ENCODE assay signal across 14 cellular contexts in genomic region chr9:130213898-130214761, GRCh38. TPM values are rescaled to one million over a fixed set of nuclear protein-coding genes. Genes with fewer than 3 reads are reported as not detected.
A peak's percentile ranks its signal among the peaks of the same experiment; 100 is the strongest.
DNase-seq lines count a peak whose midpoint lies in the region; ATAC-seq and TF ChIP-seq lines count a peak whose summit lies in the region.
"Had no signal": no experiment of that assay in that cellular context is flagged by ENCODE, and none has a peak within 500 bp of the region (broad histone marks: within the 10 kb centered on the region; RNA-seq: fewer than 3 reads in every experiment).

No MANE protein-coding gene starts in this region.

- no peaks in the 10 kb centered on the region for H3K36me3 ChIP-seq in ectodermal cell (ENCODE audit: control insufficient read depth, insufficient read depth, low read length)

- H3K36me3 Mint-ChIP-seq in nephron (ENCODE audit: low read depth) = peaks cover 7% of the 10 kb centered on the region
- no peaks in the 10 kb centered on the region for H3K36me3 Mint-ChIP-seq in activated naive CD4-positive, alpha-beta T cell treated with anti-CD3 and anti-CD28 coated beads, Interleukin-2, amount 50 U/mL, for 72 hours
- H3K36me3 Mint-ChIP-seq: memory B cell had no signal

- peak; percentile 42 for DNase-seq in Caki2 (ENCODE audit: low read depth)
- DNase-seq in NCI-H2171 (lab: John Stamatoyannopoulos, UW) = peak; percentile 77
- DNase-seq in SIG-M5 (lab: John Stamatoyannopoulos, UW) = no peak
- no peak for DNase-seq in activated naive CD4-positive, alpha-beta T cell treated with anti-CD3 and anti-CD28 coated beads, Interleukin-2, amount 50 U/mL, for 72 hours (ENCODE audit: low spot score in 2 of 2)
- no peak for DNase-seq in midbrain (lab: John Stamatoyannopoulos, UW)
- DNase-seq in pons (ENCODE audit: low spot score) = no peak
- DNase-seq: cortex of kidney had no signal

- WGBS in ectodermal cell, 2 experiments = 59 to 63% methylated on average over 19 of the region's 19 CpGs

- H3K4me1 ChIP-seq in ectodermal cell (ENCODE audit: control insufficient read depth, insufficient read depth, low read length) = peaks cover 12% of the 10 kb centered on the region
- H3K4me1 ChIP-seq: SJSA1 had no signal

- TF ChIP-seq CTCF in nephron (IDR thresholded peaks at IDR 0.05; ENCODE audit: unreplicated experiment in 3 of 3) = no peak

- peak overlapping the region; percentile 69 to 77 (median 74) for H3K27ac Mint-ChIP-seq in nephron
- no peak overlapping the region for H3K27ac Mint-ChIP-seq in activated naive CD4-positive, alpha-beta T cell treated with anti-CD3 and anti-CD28 coated beads, Interleukin-2, amount 50 U/mL, for 72 hours
- H3K27ac Mint-ChIP-seq: activated naive CD8-positive, alpha-beta T cell; memory B cell had no signal

- H3K9me3 ChIP-seq in ectodermal cell (ENCODE audit: control insufficient read depth, low read length) = no peaks in the 10 kb centered on the region
- H3K9me3 ChIP-seq: SJSA1, suprapubic skin had no signal

- no peak for ATAC-seq in activated naive CD4-positive, alpha-beta T cell treated with anti-CD3 and anti-CD28 coated beads, Interleukin-2, amount 50 U/mL, for 72 hours

- in situ Hi-C loops in Caki2 (cut with HindIII; ENCODE audit: low pct_unique_long_range_greater_than_20kb, low sequenced_read_pairs) = no loop called here

- H3K27me3 Mint-ChIP-seq in nephron (ENCODE audit: low read depth) = no peaks in the 10 kb centered on the region
- H3K27me3 Mint-ChIP-seq: activated naive CD8-positive, alpha-beta T cell had no signal

- no peak overlapping the region for H3K4me3 ChIP-seq in ectodermal cell (ENCODE audit: insufficient read depth, low read depth, low read length)
- H3K4me3 ChIP-seq: SJSA1, suprapubic skin had no signal

- no peaks in the 10 kb centered on the region for H3K27me3 ChIP-seq in ectodermal cell (ENCODE audit: control insufficient read depth, insufficient read depth, low read length, poor library complexity, severe bottlenecking)
- H3K27me3 ChIP-seq: SJSA1, suprapubic skin had no signal

- H3K4me3 Mint-ChIP-seq in nephron = peak overlapping the region; percentile 3 to 22 (median 10)
- H3K4me3 Mint-ChIP-seq: activated naive CD8-positive, alpha-beta T cell; memory B cell had no signal

- no peaks in the 10 kb centered on the region for H3K9me3 Mint-ChIP-seq in nephron
- H3K9me3 Mint-ChIP-seq in activated naive CD4-positive, alpha-beta T cell treated with anti-CD3 and anti-CD28 coated beads, Interleukin-2, amount 50 U/mL, for 72 hours = no peaks in the 10 kb centered on the region
- H3K9me3 Mint-ChIP-seq: memory B cell had no signal

- peaks cover 36% of the 10 kb centered on the region for H3K4me1 Mint-ChIP-seq in nephron
- H3K4me1 Mint-ChIP-seq: memory B cell had no signal

- peak overlapping the region; percentile 69 for H3K27ac ChIP-seq in ectodermal cell (ENCODE audit: insufficient read depth, low read depth, low read length, poor library complexity, severe bottlenecking)
- H3K27ac ChIP-seq: SJSA1, suprapubic skin had no signal

RNA-seq across cellular contexts. Expression of gene NCS1, which starts 41.9 kb away (rescaled TPM):
- total RNA-seq in Caki2 (2014; rRNA removed; shearing (Covaris generic); ENCODE audit: low replicate concordance) = 45.7 and 69.6 TPM in 2 replicates
- 29.1 TPM for polyA plus RNA-seq in ectodermal cell (2013, experiment 1 of 4)
- 36.3 TPM for polyA plus RNA-seq in ectodermal cell (2013, experiment 2 of 4)
- 20.9 TPM for polyA plus RNA-seq in ectodermal cell (2013, experiment 3 of 4)
- 22.0 TPM for polyA plus RNA-seq in ectodermal cell (2013, experiment 4 of 4)
- total RNA-seq in activated naive CD4-positive, alpha-beta T cell treated with anti-CD3 and anti-CD28 coated beads, Interleukin-2, amount 50 U/mL, for 72 hours = 10 to 100 TPM; 13.5 to 14.0 TPM

RNA-seq across cellular contexts. Expression of gene HMCN2, which starts 51.4 kb away (rescaled TPM):
- total RNA-seq in Caki2 (2014; rRNA removed; shearing (Covaris generic); ENCODE audit: low replicate concordance) = not detected in 2 replicates
- 0.46 TPM for polyA plus RNA-seq in ectodermal cell (2013, experiment 1 of 4)
- 0.84 TPM for polyA plus RNA-seq in ectodermal cell (2013, experiment 2 of 4)
- 1.0 TPM for polyA plus RNA-seq in ectodermal cell (2013, experiment 3 of 4)
- polyA plus RNA-seq in ectodermal cell (2013, experiment 4 of 4) = 0.61 TPM
- not detected for total RNA-seq in activated naive CD4-positive, alpha-beta T cell treated with anti-CD3 and anti-CD28 coated beads, Interleukin-2, amount 50 U/mL, for 72 hours
- polyA plus RNA-seq: BJ had no signal

Comparison
In these comparisons a context has a peak if more than half of its experiments do, and no peak if none do; other contexts are left out.
1. DNase-seq: peak in Caki2 (single experiment) and NCI-H2171 (single experiment); none in SIG-M5 (single experiment), activated naive CD4-positive, alpha-beta T cell treated with anti-CD3 and anti-CD28 coated beads, Interleukin-2, amount 50 U/mL, for 72 hours (0 of 2), midbrain (single experiment) and pons (single experiment).
2. H3K27ac Mint-ChIP-seq: peak in nephron (3 of 3); none in activated naive CD4-positive, alpha-beta T cell treated with anti-CD3 and anti-CD28 coated beads, Interleukin-2, amount 50 U/mL, for 72 hours (0 of 2).